In genomic region chr7:636396-636795, GRCh38 we compare ENCODE assay signal across 1 cellular context.
TF ChIP-seq lines count a peak whose summit lies in the region.

No MANE protein-coding gene starts in this region.

TF ChIP-seq in K562, 482 proteins besides CTCF, POLR2A, EP300 and RAD21 (continued from another document):
- TF ChIP-seq CREB5 (CRISPR knock-in tag; IDR thresholded peaks at IDR 0.05) (no peak), MYBL2 (IDR thresholded peaks at IDR 0.05; ENCODE audit: low read depth) (no peak), MYBL2 (CRISPR knock-in tag; IDR thresholded peaks at IDR 0.05; ENCODE audit: borderline replicate concordance) (no peak), ZNF740 (CRISPR knock-in tag; IDR thresholded peaks at IDR 0.05) (0 out of 2 replicates have a peak, but pooled peaks have one; percentile 14), ZNF740 (tag; IDR thresholded peaks at IDR 0.05) (no peak), HNRNPK (IDR thresholded peaks at IDR 0.05; ENCODE audit: low read depth, low read length, poor library complexity, severe bottlenecking) (no peak), ARNT (IDR thresholded peaks at IDR 0.05) (no peak), SRF (CRISPR knock-in tag; IDR thresholded peaks at IDR 0.05) (no peak), SETDB1 (IDR thresholded peaks at IDR 0.05; ENCODE audit: low read length) (no peak), OTX1 (CRISPR knock-in tag; IDR thresholded peaks at IDR 0.05) (no peak), E2F3 (CRISPR knock-in tag; IDR thresholded peaks at IDR 0.05) (no peak), ZNF561 (CRISPR knock-in tag; conservative IDR thresholded peaks at IDR 0.05) (no peak), KDM2B (CRISPR knock-in tag; IDR thresholded peaks at IDR 0.05) (no peak), MTA3 (IDR thresholded peaks at IDR 0.05; ENCODE audit: borderline replicate concordance) (0 out of 2 replicates have a peak, but pooled peaks have one; percentile 39), TSC22D4 (tag; IDR thresholded peaks at IDR 0.05) (no peak), ZZZ3 (IDR thresholded peaks at IDR 0.05) (no peak), PHF8 (IDR thresholded peaks at IDR 0.05; ENCODE audit: borderline replicate concordance, low read length) (peak; percentile 6; the same call in 1 of the 2 replicates), CREM (IDR thresholded peaks at IDR 0.05; ENCODE audit: low read depth) (no peak), FOXK1 (CRISPR knock-in tag; IDR thresholded peaks at IDR 0.05; ENCODE audit: borderline replicate concordance) (no peak), ZNF354B (CRISPR knock-in tag; IDR thresholded peaks at IDR 0.05) (no peak), ZNF232 (CRISPR knock-in tag; IDR thresholded peaks at IDR 0.05) (no peak), NCOA4 (IDR thresholded peaks at IDR 0.05; ENCODE audit: partially characterized antibody) (no peak), ZNF175 (CRISPR knock-in tag; IDR thresholded peaks at IDR 0.05; ENCODE audit: low read depth) (no peak), HINFP (tag; conservative IDR thresholded peaks at IDR 0.05; ENCODE audit: low read depth) (no peak), ZC3H4 (CRISPR knock-in tag; IDR thresholded peaks at IDR 0.05; ENCODE audit: borderline replicate concordance) (no peak), ZBTB33 (CRISPR knock-in tag; IDR thresholded peaks at IDR 0.05) (peak; percentile 70; the same call in 1 of the 2 replicates), HDAC2 (IDR thresholded peaks at IDR 0.05) (no peak), NRF1 (conservative IDR thresholded peaks at IDR 0.05 in 1 of 2, IDR thresholded peaks at IDR 0.05 in 1 of 2) (no peak), U2AF2 (optimal IDR thresholded peaks at IDR 0.05; ENCODE audit: low read depth, low read length) (no peak), ZNF41 (CRISPR knock-in tag; conservative IDR thresholded peaks at IDR 0.05) (no peak), TOE1 (IDR thresholded peaks at IDR 0.05; ENCODE audit: borderline replicate concordance) (no peak), TOE1 (CRISPR knock-in tag; IDR thresholded peaks at IDR 0.05; ENCODE audit: borderline replicate concordance, low read depth) (no peak), ZBTB26 (CRISPR knock-in tag; IDR thresholded peaks at IDR 0.05) (no peak), KLF6 (CRISPR knock-in tag; IDR thresholded peaks at IDR 0.05; ENCODE audit: borderline replicate concordance) (no peak), ZNF511 (CRISPR knock-in tag; IDR thresholded peaks at IDR 0.05) (no peak), MAFG (tag; conservative IDR thresholded peaks at IDR 0.05) (no peak), CBX1 (IDR thresholded peaks at IDR 0.05; ENCODE audit: low read depth) (0 out of 2 replicates have a peak, but pooled peaks have one; percentile 38), FOXK2 (conservative IDR thresholded peaks at IDR 0.05 in 1 of 2, IDR thresholded peaks at IDR 0.05 in 1 of 2; ENCODE audit: low read depth in 2 of 2) (no peak), RUNX1 (IDR thresholded peaks at IDR 0.05; ENCODE audit: low read depth) (no peak), ATF6 (CRISPR knock-in tag; IDR thresholded peaks at IDR 0.05) (no peak), CREB1 (IDR thresholded peaks at IDR 0.05) (no peak), CREB1 (CRISPR knock-in tag; IDR thresholded peaks at IDR 0.05) (no peak), FIP1L1 (IDR thresholded peaks at IDR 0.05; ENCODE audit: low read depth, low read length, poor library complexity, severe bottlenecking) (no peak), BRF1 (IDR thresholded peaks at IDR 0.05; ENCODE audit: borderline replicate concordance, extremely low read depth, insufficient read length) (no peak), ZNF384 (IDR thresholded peaks at IDR 0.05; ENCODE audit: low read depth, low read length) (no peak), MCM3 (IDR thresholded peaks at IDR 0.05) (no peak), ZNF589 (CRISPR knock-in tag; IDR thresholded peaks at IDR 0.05; ENCODE audit: low read depth) (no peak), UBTF (IDR thresholded peaks at IDR 0.05; ENCODE audit: borderline replicate concordance in 1 of 2, low read depth in 2 of 2, low read length in 2 of 2) (no peak), ZNF639 (CRISPR knock-in tag; conservative IDR thresholded peaks at IDR 0.05 in 1 of 2, IDR thresholded peaks at IDR 0.05 in 1 of 2) (no peak), ELF2 (CRISPR knock-in tag; IDR thresholded peaks at IDR 0.05) (no peak)
TF ChIP-seq in K562: peak in this region for 40.
